ENCODE assay signal across 23 cellular contexts in genomic region chr16:27390157-27390556, GRCh38. TPM values are rescaled to one million over a fixed set of nuclear protein-coding genes. Genes with fewer than 3 reads are reported as not detected.
"Had no signal": no experiment of that assay in that cellular context is flagged by ENCODE, and none has a peak within 500 bp of the region (broad histone marks: within the 10 kb centered on the region; RNA-seq: fewer than 3 reads in every experiment).

No MANE protein-coding gene starts in this region.

- H3K4me1 ChIP-seq: prostate gland, testis, upper lobe of left lung had no signal

- ATAC-seq: esophagus mucosa; left lung; natural killer cell; stimulated activated naive B cell treated with anti-CD40 and anti-IgM and Interleukin-4, amounts not matched to agents 10 μg/mL and 1 μg/mL and 100 μg/mL, for 72 hours had no signal

- H3K36me3 ChIP-seq: left lung, prostate gland, upper lobe of left lung had no signal

- H3K27ac ChIP-seq: left lung, prostate gland, testis, upper lobe of left lung had no signal

- H3K4me3 ChIP-seq: left lung, prostate gland, testis, upper lobe of left lung had no signal

- H3K9me3 ChIP-seq: prostate gland, testis had no signal

- DNase-seq: activated CD4-positive, alpha-beta T cell treated with anti-CD3 and anti-CD28 coated beads for 4 hours; activated CD4-positive, alpha-beta T cell treated with anti-CD3 and anti-CD28 coated beads, Interleukin-2, amount 50 U/mL, for 48 hours; activated CD4-positive, CD25-positive, alpha-beta regulatory T cell; activated naive CD4-positive, alpha-beta T cell treated with Interleukin-2 at 50 U/mL for 16 hours; activated naive CD8-positive, alpha-beta T cell treated with anti-CD3 and anti-CD28 coated beads for 36 hours; activated T-cell treated with anti-CD3 and anti-CD28 coated beads, Interleukin-2, amount 50 U/mL, for 48 hours; central memory CD4-positive, alpha-beta T cell; dermis blood vessel endothelial cell; effector memory CD4-positive, alpha-beta T cell; foreskin melanocyte; immature natural killer cell; kidney glomerular epithelial cell; left lung; mammary epithelial cell; natural killer cell; stimulated activated CD4-positive, alpha-beta T cell treated with anti-CD3 and anti-CD28 coated beads, Interleukin-2, amount 100 ng/mL, for 48 hours; stimulated activated CD8-positive, alpha-beta memory T cell treated with anti-CD3 and anti-CD28 coated beads, Interleukin-4, amount 100 ng/mL, for 48 hours; stimulated activated naive B cell treated with anti-CD40 and anti-IgM and Interleukin-4, amounts not matched to agents 10 μg/mL and 1 μg/mL and 100 μg/mL, for 72 hours; testis; upper lobe of left lung had no signal

- H3K27me3 ChIP-seq: left lung, testis, upper lobe of left lung had no signal

RNA-seq across cellular contexts. Expression of gene IL21R, which starts 11.8 kb away (rescaled TPM):
- total RNA-seq: endothelial cell of umbilical vein had no signal
